Comparison of ENCODE assay signal across 28 cellular contexts in genomic region chr12:107375231-107375630, GRCh38.
"Had no signal": no experiment of that assay in that cellular context is flagged by ENCODE, and none has a peak within 500 bp of the region (broad histone marks: within the 10 kb centered on the region; RNA-seq: fewer than 3 reads in every experiment).

No MANE protein-coding gene starts in this region.

- ATAC-seq: activated T-cell treated with anti-CD3 and anti-CD28 coated beads, Interleukin-2, amount 50 U/mL, for 72 hours; heart right ventricle; left lobe of liver; pancreas; stimulated activated naive B cell treated with anti-CD40 and anti-IgM and Interleukin-4, amounts not matched to agents 10 μg/mL and 1 μg/mL and 100 μg/mL, for 72 hours had no signal

- H3K36me3 Mint-ChIP-seq: memory B cell; stimulated activated naive B cell treated with anti-CD40 and anti-IgM and Interleukin-4, amounts not matched to agents 10 μg/mL and 1 μg/mL and 100 μg/mL, for 72 hours had no signal

- H3K4me3 Mint-ChIP-seq: activated naive CD4-positive, alpha-beta T cell treated with anti-CD3 and anti-CD28 coated beads for 36 hours; memory B cell; nephron progenitor cell; stimulated activated naive B cell treated with anti-CD40 and anti-IgM and Interleukin-4, amounts not matched to agents 10 μg/mL and 1 μg/mL and 100 μg/mL, for 72 hours had no signal

- H3K27ac Mint-ChIP-seq: memory B cell; stimulated activated naive B cell treated with anti-CD40 and anti-IgM and Interleukin-4, amounts not matched to agents 10 μg/mL and 1 μg/mL and 100 μg/mL, for 72 hours had no signal

- H3K9me3 Mint-ChIP-seq: activated naive CD4-positive, alpha-beta T cell treated with anti-CD3 and anti-CD28 coated beads for 36 hours; activated T-cell treated with anti-CD3 and anti-CD28 coated beads, Interleukin-2, amount 50 U/mL, for 72 hours; memory B cell had no signal

- DNase-seq: activated CD4-positive, alpha-beta T cell treated with anti-CD3 and anti-CD28 coated beads, Interleukin-2, amount 50 U/mL, for 1 hour; activated CD4-positive, CD25-positive, alpha-beta regulatory T cell treated with anti-CD3 and anti-CD28 coated beads, Interleukin-2, amount 50 U/mL, for 72 hours; activated effector memory CD4-positive, alpha-beta T cell treated with Interleukin-2 at 50 U/mL for 16 hours; activated naive CD4-positive, alpha-beta T cell treated with anti-CD3 and anti-CD28 coated beads for 36 hours; activated T-cell treated with anti-CD3 and anti-CD28 coated beads for 4 hours; activated T-cell treated with anti-CD3 and anti-CD28 coated beads, Interleukin-2, amount 50 U/mL, for 72 hours; anterior cingulate cortex; cerebellar nuclear complex; colonic mucosa; effector CD8-positive, alpha-beta T cell; esophagus squamous epithelium; foreskin melanocyte; heart right ventricle; kidney glomerular epithelial cell; nephron progenitor cell; pancreas; retina; stimulated activated CD4-positive, alpha-beta T cell treated with anti-CD3 and anti-CD28 coated beads, Interleukin-1b, Interleukin-23, amount 100 ng/mL, for 48 hours; stimulated activated CD4-positive, alpha-beta T cell treated with anti-CD3 and anti-CD28 coated beads, Interleukin-4, amount 100 ng/mL, for 4 hours; stimulated activated CD8-positive, alpha-beta memory T cell treated with anti-CD3 and anti-CD28 coated beads, Interleukin-4, amount 100 ng/mL, for 48 hours; stimulated activated naive B cell treated with anti-CD40 and anti-IgM and Interleukin-4, amounts not matched to agents 10 μg/mL and 1 μg/mL and 100 μg/mL, for 72 hours; stomach; T1000; thyroid gland; upper lobe of left lung; WERI-Rb-1 had no signal
